ENCODE assay signal across 12 cellular contexts in the genomic region with DNA sequence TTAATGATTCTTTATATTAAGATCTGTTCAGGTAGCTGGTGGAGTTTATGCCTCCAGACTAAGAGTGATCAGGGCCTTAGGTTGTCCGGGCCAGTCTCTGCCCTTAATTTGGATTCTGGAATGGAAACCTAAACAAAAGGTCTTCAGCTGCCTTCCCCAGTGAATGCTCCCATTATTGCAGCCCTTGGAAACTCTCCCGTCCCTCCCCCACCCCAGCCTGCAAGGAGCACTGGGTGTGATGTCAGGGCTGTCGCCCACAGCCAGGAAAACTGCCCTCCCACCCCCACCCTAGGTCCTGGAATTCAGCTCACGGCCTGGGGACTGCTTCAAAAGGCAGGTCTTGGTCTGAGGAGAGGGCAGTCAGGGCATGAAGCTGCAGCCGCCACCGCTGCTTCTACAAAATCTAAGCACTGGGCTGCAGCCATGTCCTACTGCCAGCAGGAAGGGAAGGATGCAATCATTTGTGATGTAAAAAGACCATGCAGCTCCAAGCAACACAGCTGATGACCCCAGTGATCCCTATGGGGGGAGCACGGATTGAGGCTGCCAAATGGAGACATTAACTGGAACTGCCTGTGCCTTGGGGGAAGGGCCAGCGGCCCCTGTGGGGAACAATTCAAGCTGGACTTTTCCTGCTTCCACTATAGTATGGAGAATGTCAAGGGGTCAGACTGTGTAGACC. TPM values are rescaled to one million over a fixed set of nuclear protein-coding genes. Genes with fewer than 3 reads are reported as not detected.
A peak's percentile ranks its signal among the peaks of the same experiment; 100 is the strongest.
DNase-seq lines count a peak whose midpoint lies in the region; ATAC-seq, FAIRE-seq and TF ChIP-seq lines count a peak whose summit lies in the region.
"Had no signal": no experiment of that assay in that cellular context is flagged by ENCODE, and none has a peak within 500 bp of the region (broad histone marks: within the 10 kb centered on the region; RNA-seq: fewer than 3 reads in every experiment).

No MANE protein-coding gene starts in this region.

- intact Hi-C loops in sigmoid colon (cut with DNase I) = no loop called here
- intact Hi-C loops in lower lobe of right lung (cut with DNase I) = no loop called here
- intact Hi-C loops in vagina (cut with DNase I) = no loop called here

- WGBS in sigmoid colon, 2 donors = 78 to 88% methylated on average over 8 of the region's 8 CpGs

- peak overlapping the region; percentile 34 for H3K27ac ChIP-seq in iPS-20b (ENCODE audit: low read length)
- peak overlapping the region in 3 of 4 donors; percentile 1 to 26 (median 20) for H3K27ac ChIP-seq in sigmoid colon
- no peak overlapping the region for H3K27ac ChIP-seq in lower lobe of right lung
- H3K27ac ChIP-seq in vagina = no peak overlapping the region
- H3K27ac ChIP-seq: VCaP had no signal

- FAIRE-seq in H54 (lab: Jason Lieb, UNC) = no peak

- H3K27me3 ChIP-seq in iPS-20b (ENCODE audit: insufficient read depth, low read length) = no peaks in the 10 kb centered on the region
- H3K27me3 ChIP-seq in sigmoid colon = no peaks in the 10 kb centered on the region
- H3K27me3 ChIP-seq in lower lobe of right lung (ENCODE audit: low read depth) = no peaks in the 10 kb centered on the region
- H3K27me3 ChIP-seq in vagina = no peaks in the 10 kb centered on the region
- H3K27me3 ChIP-seq: suprapubic skin had no signal

- no peak for TF ChIP-seq EP300 in sigmoid colon (IDR thresholded peaks at IDR 0.05)

- DNase-seq in NCI-H2227 (lab: John Stamatoyannopoulos, UW; ENCODE audit: unreplicated experiment) = peak; percentile 17
- DNase-seq in ecto neural progenitor cell (ENCODE audit: low spot score) = peak; percentile 65
- peak; percentile 45 for DNase-seq in sigmoid colon
- no peak for DNase-seq in H54 (ENCODE audit: insufficient read length, low spot score)
- DNase-seq in lower lobe of right lung = no peak
- DNase-seq in vagina (ENCODE audit: extremely low spot score in 2 of 2) = no peak
- DNase-seq: Calu3; effector memory CD8-positive, alpha-beta T cell; NCI-H2029 treated with DMSO at 0.1 percent for 48 hours had no signal

- peak overlapping the region; percentile 53; the same call in 1 of the 2 replicates for H3K9ac ChIP-seq in iPS-20b (ENCODE audit: low read depth, low read length)

- H3K36me3 ChIP-seq in iPS-20b (ENCODE audit: insufficient read depth, low read depth, low read length) (peaks cover 87% of the 10 kb centered on the region), sigmoid colon (peaks cover 8 to 90% (median 51%) of the 10 kb centered on the region in 4 donors), lower lobe of right lung (peaks cover 79% of the 10 kb centered on the region), vagina (peaks cover 0 to 55% of the 10 kb centered on the region in 2 donors)

- no peaks in the 10 kb centered on the region for H3K9me3 ChIP-seq in iPS-20b (ENCODE audit: insufficient read depth, low read depth, low read length)
- no peaks in the 10 kb centered on the region for H3K9me3 ChIP-seq in sigmoid colon
- H3K9me3 ChIP-seq in lower lobe of right lung = no peaks in the 10 kb centered on the region
- H3K9me3 ChIP-seq in vagina = no peaks in the 10 kb centered on the region
- H3K9me3 ChIP-seq: suprapubic skin had no signal

- no peak for TF ChIP-seq CTCF in sigmoid colon (IDR thresholded peaks at IDR 0.05)
- no peak for TF ChIP-seq CTCF in lower lobe of right lung (IDR thresholded peaks at IDR 0.05)
- TF ChIP-seq CTCF in vagina (IDR thresholded peaks at IDR 0.05) = no peak

- H3K4me3 ChIP-seq in iPS-20b (ENCODE audit: low read length) = peak overlapping the region; percentile 0; the same call in 1 of the 2 replicates
- H3K4me3 ChIP-seq in sigmoid colon = no peak overlapping the region
- H3K4me3 ChIP-seq in lower lobe of right lung = no peak overlapping the region
- H3K4me3 ChIP-seq in vagina = no peak overlapping the region
- H3K4me3 ChIP-seq: suprapubic skin had no signal

- H3K4me1 ChIP-seq in iPS-20b (ENCODE audit: insufficient read depth, low read length) (peaks cover 15% of the 10 kb centered on the region; the same call in 1 of the 2 replicates), sigmoid colon (peaks cover 0 to 17% (median 8%) of the 10 kb centered on the region in 4 donors), lower lobe of right lung (peaks cover 14% of the 10 kb centered on the region), vagina (peaks cover 17% of the 10 kb centered on the region)

- TF ChIP-seq POLR2A in sigmoid colon (IDR thresholded peaks at IDR 0.05) = no peak
- TF ChIP-seq POLR2A in H54 (IDR thresholded peaks at IDR 0.05; ENCODE audit: low read depth, low read length) = no peak
- TF ChIP-seq POLR2A in vagina (IDR thresholded peaks at IDR 0.05) = no peak

- no peak for ATAC-seq in lower lobe of right lung
- ATAC-seq: effector memory CD8-positive, alpha-beta T cell had no signal

RNA-seq across cellular contexts. Expression of a gene that starts 11.4 kb away (rescaled TPM):
- total RNA-seq in sigmoid colon (100 to 1,000 TPM; 127 to 165 (median 157) TPM), lower lobe of right lung (64.8 TPM), vagina (134 TPM)
- 10 to 100 TPM; 84.1 to 94.9 (median 88.8) TPM for polyA plus RNA-seq in sigmoid colon

RNA-seq across cellular contexts. Expression of a gene that starts 31.4 kb away (rescaled TPM):
- total RNA-seq in sigmoid colon = 10 to 100 TPM in 2 of 4 donors, 1 to 10 TPM in 2; 7.2 to 11.1 (median 10.2) TPM
- 1 to 10 TPM; 3.6 to 7.7 (median 4.4) TPM for polyA plus RNA-seq in sigmoid colon
- total RNA-seq in lower lobe of right lung = 9.2 TPM
- total RNA-seq in vagina = 17.9 TPM

RNA-seq across cellular contexts. Expression of a gene that starts 51.9 kb away (rescaled TPM):
- total RNA-seq in sigmoid colon (10 to 100 TPM; 17.4 to 33.4 (median 28.1) TPM), lower lobe of right lung (17.3 TPM), vagina (12.3 TPM)
- 10 to 100 TPM in 2 of 3 donors, 1 to 10 TPM in 1; 4.6 to 22.3 (median 16.8) TPM for polyA plus RNA-seq in sigmoid colon

Comparison
In these comparisons a context has a peak if more than half of its experiments do, and no peak if none do; other contexts are left out.
1. DNase-seq: peak in NCI-H2227 (single experiment), ecto neural progenitor cell (single experiment) and sigmoid colon (single experiment); none in H54 (single experiment), lower lobe of right lung (single experiment) and vagina (0 of 2).
2. H3K27ac ChIP-seq: peak in iPS-20b (single experiment) and sigmoid colon (3 of 4); none in lower lobe of right lung (single experiment) and vagina (single experiment).